In the genomic region with DNA sequence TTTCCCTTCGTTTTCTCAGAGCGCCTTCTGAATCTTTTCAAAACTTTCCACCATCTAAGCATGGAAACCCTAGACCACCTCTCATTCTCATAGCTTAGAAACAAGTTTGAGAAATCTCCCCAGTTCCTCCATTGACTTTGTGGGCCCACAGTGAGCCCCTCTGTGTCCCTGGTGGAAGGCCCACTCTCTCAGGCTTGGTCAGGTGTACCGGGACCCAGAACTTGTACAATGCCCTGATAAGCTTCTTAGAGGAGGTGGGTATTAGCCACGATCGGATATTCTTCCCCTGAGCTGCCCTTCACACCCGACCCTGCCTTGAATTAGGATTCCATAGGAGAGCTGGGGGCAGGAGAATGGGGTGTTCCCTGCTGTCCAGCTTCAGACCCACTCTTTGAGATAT, we compare ENCODE assay signal across 14 cellular contexts.
"Had no signal": no experiment of that assay in that cellular context is flagged by ENCODE, and none has a peak within 500 bp of the region (broad histone marks: within the 10 kb centered on the region; RNA-seq: fewer than 3 reads in every experiment).

A gene (plus strand): TSS at position 301 of the 400 bp plus-strand sequence. CDS start 2,143 bp downstream, outside the sequence.

- H3K36me3 ChIP-seq: brain microvascular endothelial cell, sigmoid colon had no signal

- H3K27ac ChIP-seq: brain microvascular endothelial cell, dorsolateral prefrontal cortex, esophagus squamous epithelium, foreskin keratinocyte, left lung, sigmoid colon had no signal

- DNase-seq: activated effector memory CD4-positive, alpha-beta T cell treated with Interleukin-2 at 50 U/mL for 16 hours; activated T-cell treated with anti-CD3 and anti-CD28 coated beads, Interleukin-2, amount 50 U/mL, for 24 hours; amygdala; brain microvascular endothelial cell; dorsolateral prefrontal cortex; esophagus squamous epithelium; foreskin keratinocyte; islet precursor cell; left lung; sigmoid colon; stimulated activated naive CD4-positive, alpha-beta T cell; substantia nigra had no signal

- H3K4me1 ChIP-seq: esophagus squamous epithelium, foreskin keratinocyte, left lung, sigmoid colon had no signal

- H3K9me3 Mint-ChIP-seq: activated T-cell treated with anti-CD3 and anti-CD28 coated beads, Interleukin-2, amount 50 U/mL, for 24 hours had no signal

- ATAC-seq: activated CD4-positive, CD25-positive, alpha-beta regulatory T cell treated with anti-CD3 and anti-CD28 coated beads, Interleukin-2, amount 50 U/mL, for 24 hours; foreskin keratinocyte; left lung had no signal

- H3K27ac Mint-ChIP-seq: activated naive CD8-positive, alpha-beta T cell; activated T-cell treated with anti-CD3 and anti-CD28 coated beads, Interleukin-2, amount 50 U/mL, for 24 hours had no signal

- H3K4me3 Mint-ChIP-seq: activated naive CD8-positive, alpha-beta T cell; activated T-cell treated with anti-CD3 and anti-CD28 coated beads, Interleukin-2, amount 50 U/mL, for 24 hours had no signal

- H3K27me3 ChIP-seq: brain microvascular endothelial cell, dorsolateral prefrontal cortex, esophagus squamous epithelium, foreskin keratinocyte, left lung, sigmoid colon had no signal

- H3K4me3 ChIP-seq: dorsolateral prefrontal cortex, esophagus squamous epithelium, left lung, sigmoid colon had no signal

- H3K27me3 Mint-ChIP-seq: activated naive CD8-positive, alpha-beta T cell; activated T-cell treated with anti-CD3 and anti-CD28 coated beads, Interleukin-2, amount 50 U/mL, for 24 hours had no signal

- H3K9me3 ChIP-seq: esophagus squamous epithelium, left lung, sigmoid colon had no signal
